7 cellular contexts compared by ENCODE assay signal in the genomic region with DNA sequence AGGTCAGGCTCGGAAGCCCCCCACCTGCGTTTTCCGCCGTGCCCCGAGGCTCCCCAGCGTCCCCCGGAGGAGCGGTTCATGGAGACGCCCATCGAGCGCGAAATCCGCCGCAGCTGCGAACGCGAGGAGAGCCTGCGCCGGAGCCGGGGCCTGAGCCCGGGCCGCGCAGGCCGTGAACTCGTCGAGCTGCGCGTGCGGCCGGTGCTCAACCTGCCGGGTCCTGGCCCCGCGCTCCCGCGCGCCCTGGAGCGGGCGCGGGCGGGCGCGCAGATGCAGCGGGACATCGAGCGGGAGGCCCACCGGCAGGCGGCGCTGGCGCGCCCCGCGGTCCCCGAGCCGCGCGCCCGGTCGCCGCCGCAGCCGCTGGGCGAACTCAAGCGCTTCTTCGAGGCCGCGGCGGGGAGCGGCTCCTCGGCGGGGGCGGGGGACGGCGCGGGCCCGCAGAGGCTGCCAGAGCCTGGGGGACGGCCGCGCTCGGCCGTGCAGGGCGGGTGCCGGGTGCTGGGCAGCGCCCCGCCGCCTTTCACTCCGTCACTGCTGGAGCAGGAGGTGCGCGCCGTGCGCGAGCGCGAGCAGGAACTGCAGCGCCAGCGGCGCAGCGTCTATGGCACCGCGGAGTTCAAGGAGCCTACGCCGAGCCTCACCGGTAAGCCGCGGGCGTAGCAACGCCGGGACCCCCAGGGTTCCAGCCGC. TPM values are rescaled to one million over a fixed set of nuclear protein-coding genes. Genes with fewer than 3 reads are reported as not detected.
A peak's percentile ranks its signal among the peaks of the same experiment; 100 is the strongest.
DNase-seq lines count a peak whose midpoint lies in the region; ATAC-seq and TF ChIP-seq lines count a peak whose summit lies in the region.

No MANE protein-coding gene starts in this region.

- no peaks in the 10 kb centered on the region for H3K36me3 Mint-ChIP-seq in activated CD4-positive, alpha-beta memory T cell treated with anti-CD3 and anti-CD28 coated beads for 36 hours

- H3K4me3 Mint-ChIP-seq in activated CD4-positive, alpha-beta memory T cell treated with anti-CD3 and anti-CD28 coated beads for 36 hours: peak overlapping the region; percentile 95

- peak; percentile 83 for TF ChIP-seq CTCF in GM12875 (IDR thresholded peaks at IDR 0.05; ENCODE audit: borderline replicate concordance, insufficient read depth, low read depth, low read length)

- peak overlapping the region; percentile 52 for H3K4me3 ChIP-seq in GM12875 (ENCODE audit: low read depth, low read length)

- peak; percentile 61 for DNase-seq in NCI-H345 treated with DMSO at 0.1 percent for 48 hours (lab: John Stamatoyannopoulos, UW; ENCODE audit: unreplicated experiment)
- DNase-seq in activated CD4-positive, alpha-beta memory T cell treated with anti-CD3 and anti-CD28 coated beads for 36 hours: peak; percentile 80
- DNase-seq in effector CD4-positive, alpha-beta T cell: peak; percentile 64
- peak; percentile 83 for DNase-seq in lung microvascular endothelial cell (ENCODE audit: low read depth in 2 of 2)
- DNase-seq in stimulated activated CD4-positive, alpha-beta T cell treated with anti-CD3 and anti-CD28 coated beads, TNF-alpha, amount 100 ng/mL, for 4 hours (ENCODE audit: low read depth in 3 of 3): peak; percentile 50 to 74 (median 53)

- H3K4me1 Mint-ChIP-seq in activated CD4-positive, alpha-beta memory T cell treated with anti-CD3 and anti-CD28 coated beads for 36 hours (ENCODE audit: low read depth): peaks cover 13% of the 10 kb centered on the region

- CTCF ChIA-PET in activated CD4-positive, alpha-beta memory T cell treated with anti-CD3 and anti-CD28 coated beads for 36 hours (lab: Charles Lee): interaction anchor here (0.7 to 6.9 kb wide), 29 partner anchors 11 to 286 kb away, joined by 3 to 83 read pairs (median 4); partner anchors contain the start of genes ASF1B, BRME1, CC2D1A and IL27RA

- no peaks in the 10 kb centered on the region for H3K9me3 Mint-ChIP-seq in activated CD4-positive, alpha-beta memory T cell treated with anti-CD3 and anti-CD28 coated beads for 36 hours

- H3K27ac Mint-ChIP-seq in activated CD4-positive, alpha-beta memory T cell treated with anti-CD3 and anti-CD28 coated beads for 36 hours: peak overlapping the region; percentile 84

- intact Hi-C loops in activated CD4-positive, alpha-beta memory T cell treated with anti-CD3 and anti-CD28 coated beads for 36 hours (cut with micrococcal nuclease): loop anchor here (1.0 to 10.0 kb wide), 3 partner anchors 121 to 479 kb away; partner anchors contain the start of gene DCAF15

- POLR2A ChIA-PET in activated CD4-positive, alpha-beta memory T cell treated with anti-CD3 and anti-CD28 coated beads for 36 hours (lab: Charles Lee): interaction anchor here (1.0 kb wide), 2 partner anchors 63 to 192 kb away, joined by 3 to 7 read pairs; partner anchors contain the start of gene ASF1B

- H3K27me3 Mint-ChIP-seq in activated CD4-positive, alpha-beta memory T cell treated with anti-CD3 and anti-CD28 coated beads for 36 hours: no peaks in the 10 kb centered on the region

- ATAC-seq in HG02885 (IDR thresholded peaks at IDR 0.05; ENCODE audit: poor library complexity, unreplicated experiment): peak; percentile 63

RNA-seq across cellular contexts. Expression of gene MISP3, which starts 0.8 kb away (rescaled TPM):
- total RNA-seq in activated CD4-positive, alpha-beta memory T cell treated with anti-CD3 and anti-CD28 coated beads for 36 hours: 1 to 10 TPM; 2.4 to 2.5 TPM
- total RNA-seq in lung microvascular endothelial cell: 0.22 TPM in 1 of 2 replicates, not detected in the other

RNA-seq across cellular contexts. Expression of gene PALM3, which starts 11.5 kb away (rescaled TPM):
- total RNA-seq in activated CD4-positive, alpha-beta memory T cell treated with anti-CD3 and anti-CD28 coated beads for 36 hours: not detected
- not detected in 2 replicates for total RNA-seq in lung microvascular endothelial cell

RNA-seq across cellular contexts. Expression of gene C19orf67, which starts 12.2 kb away (rescaled TPM):
- total RNA-seq in activated CD4-positive, alpha-beta memory T cell treated with anti-CD3 and anti-CD28 coated beads for 36 hours: not detected
- not detected in 2 replicates for total RNA-seq in lung microvascular endothelial cell

RNA-seq across cellular contexts. Expression of gene SAMD1, which starts 17.2 kb away (rescaled TPM):
- total RNA-seq in activated CD4-positive, alpha-beta memory T cell treated with anti-CD3 and anti-CD28 coated beads for 36 hours: 10 to 100 TPM; 74.5 to 77.6 TPM
- total RNA-seq in lung microvascular endothelial cell: 8.3 and 18.3 TPM in 2 replicates

RNA-seq across cellular contexts. Expression of gene IL27RA, which starts 41.8 kb away (rescaled TPM):
- total RNA-seq in activated CD4-positive, alpha-beta memory T cell treated with anti-CD3 and anti-CD28 coated beads for 36 hours: 10 to 100 TPM; 61.9 to 62.0 TPM
- total RNA-seq in lung microvascular endothelial cell: 1.2 and 4.1 TPM in 2 replicates

Comparison
In these comparisons a context has a peak if more than half of its experiments do, and no peak if none do; other contexts are left out.
1. Peak in every context shown above with its lines: DNase-seq, ATAC-seq and H3K4me3 ChIP-seq.